In the genomic region with DNA sequence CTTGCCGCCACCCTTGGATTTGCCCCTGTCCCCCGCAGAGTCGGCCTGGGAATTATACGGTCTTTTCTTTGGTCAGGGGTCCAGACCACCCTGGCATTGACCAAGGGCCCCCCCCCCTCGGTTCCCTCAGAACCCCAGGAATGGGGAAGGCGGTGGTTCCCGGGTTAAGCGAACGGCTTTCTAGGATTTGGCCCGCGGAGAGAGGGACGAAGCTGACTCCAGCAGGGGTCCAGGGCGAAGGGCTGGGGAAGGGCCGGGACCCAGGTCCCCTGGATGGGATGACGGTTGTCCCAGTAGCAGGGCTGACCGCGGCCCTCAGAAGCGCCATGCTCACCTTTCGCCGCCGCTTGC, we compare ENCODE assay signal across 1 cellular context.
TF ChIP-seq lines count a peak whose summit lies in the region.

No MANE protein-coding gene starts in this region.

TF ChIP-seq in IMR-90, 13 proteins besides CTCF, POLR2A, EP300 and RAD21:
- TF ChIP-seq CHD1 (IDR thresholded peaks at IDR 0.05; ENCODE audit: low read depth, low read length) (no peak), BHLHE40 (IDR thresholded peaks at IDR 0.05; ENCODE audit: low read depth, low read length) (no peak), MXI1 (IDR thresholded peaks at IDR 0.05; ENCODE audit: borderline replicate concordance, low read depth, low read length) (no peak), NFE2L2 (IDR thresholded peaks at IDR 0.05; ENCODE audit: low read depth, low read length) (no peak), MAZ (IDR thresholded peaks at IDR 0.05; ENCODE audit: borderline replicate concordance, low read depth, low read length) (no peak), RFX5 (IDR thresholded peaks at IDR 0.05; ENCODE audit: low read depth, low read length) (no peak)
- TF ChIP-seq, protein P1, sequence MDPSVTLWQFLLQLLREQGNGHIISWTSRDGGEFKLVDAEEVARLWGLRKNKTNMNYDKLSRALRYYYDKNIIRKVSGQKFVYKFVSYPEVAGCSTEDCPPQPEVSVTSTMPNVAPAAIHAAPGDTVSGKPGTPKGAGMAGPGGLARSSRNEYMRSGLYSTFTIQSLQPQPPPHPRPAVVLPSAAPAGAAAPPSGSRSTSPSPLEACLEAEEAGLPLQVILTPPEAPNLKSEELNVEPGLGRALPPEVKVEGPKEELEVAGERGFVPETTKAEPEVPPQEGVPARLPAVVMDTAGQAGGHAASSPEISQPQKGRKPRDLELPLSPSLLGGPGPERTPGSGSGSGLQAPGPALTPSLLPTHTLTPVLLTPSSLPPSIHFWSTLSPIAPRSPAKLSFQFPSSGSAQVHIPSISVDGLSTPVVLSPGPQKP (IDR thresholded peaks at IDR 0.05; ENCODE audit: borderline replicate concordance, low read depth, low read length), result no peak
- TF ChIP-seq, protein P2, sequence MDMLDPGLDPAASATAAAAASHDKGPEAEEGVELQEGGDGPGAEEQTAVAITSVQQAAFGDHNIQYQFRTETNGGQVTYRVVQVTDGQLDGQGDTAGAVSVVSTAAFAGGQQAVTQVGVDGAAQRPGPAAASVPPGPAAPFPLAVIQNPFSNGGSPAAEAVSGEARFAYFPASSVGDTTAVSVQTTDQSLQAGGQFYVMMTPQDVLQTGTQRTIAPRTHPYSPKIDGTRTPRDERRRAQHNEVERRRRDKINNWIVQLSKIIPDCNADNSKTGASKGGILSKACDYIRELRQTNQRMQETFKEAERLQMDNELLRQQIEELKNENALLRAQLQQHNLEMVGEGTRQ (IDR thresholded peaks at IDR 0.05; ENCODE audit: low read depth, low read length), result no peak
